In the genomic region with DNA sequence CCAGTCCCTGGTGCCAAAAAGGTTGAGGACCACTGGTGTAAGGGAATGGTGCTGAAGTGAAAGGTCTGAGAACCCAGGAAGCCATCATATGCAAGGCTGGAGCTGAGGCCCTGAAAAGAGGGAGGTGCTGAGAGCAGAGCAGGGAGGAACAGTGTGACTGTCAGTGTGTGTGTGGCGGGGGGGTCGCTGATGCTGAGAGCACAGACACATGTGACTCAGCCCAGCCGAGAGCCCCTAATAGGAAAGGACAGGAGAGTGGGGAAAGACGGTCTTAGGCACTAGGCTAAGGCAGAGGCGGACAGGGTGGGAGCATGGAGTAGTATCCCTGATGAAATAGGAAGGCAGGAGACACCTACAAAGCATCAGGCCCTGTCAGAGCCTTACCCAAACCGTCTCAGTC, we compare ENCODE assay signal across 11 cellular contexts. TPM values are rescaled to one million over a fixed set of nuclear protein-coding genes. Genes with fewer than 3 reads are reported as not detected.
DNase-seq lines count a peak whose midpoint lies in the region; TF ChIP-seq lines count a peak whose summit lies in the region.
"Had no signal": no experiment of that assay in that cellular context is flagged by ENCODE, and none has a peak within 500 bp of the region (broad histone marks: within the 10 kb centered on the region; RNA-seq: fewer than 3 reads in every experiment).

No MANE protein-coding gene starts in this region.

- peaks cover 13% of the 10 kb centered on the region for H3K4me1 ChIP-seq in PC-9 (replicated peaks; ENCODE audit: insufficient read depth)

- DNase-seq in T-helper 2 cell treated with Interferon-gamma antibody and Interleukin-4, amounts not matched to agents 5 μg/mL and 100 μg/mL, for 36 hours (ENCODE audit: low spot score) = no peak
- DNase-seq in T-helper 2 cell (no peak), PC-9 (no peak), endothelial cell (ENCODE audit: low spot score) (no peak), skeletal muscle cell (ENCODE audit: low read depth) (no peak), NCI-H1436 treated with DMSO at 0.1 percent for 48 hours (lab: John Stamatoyannopoulos, UW) (no peak), NCI-H146 treated with DMSO at 0.1 percent for 48 hours (lab: John Stamatoyannopoulos, UW; ENCODE audit: unreplicated experiment) (no peak), hepatic stellate cell (ENCODE audit: low spot score) (no peak)
- DNase-seq: NCI-H446 had no signal

- BruUV-seq in PC-9 (replicated peaks; lab: Mats Ljungman, UMichigan) = no TSS peak

- no peaks in the 10 kb centered on the region for H3K36me3 Mint-ChIP-seq in T-helper 2 cell treated with Interferon-gamma antibody and Interleukin-4, amounts not matched to agents 5 μg/mL and 100 μg/mL, for 36 hours (ENCODE audit: low read depth)
- no peaks in the 10 kb centered on the region for H3K36me3 Mint-ChIP-seq in endothelial cell (ENCODE audit: low read depth, unreplicated experiment)

- intact Hi-C loops in PC-9 (cut with micrococcal nuclease; ENCODE audit: unreplicated experiment) = loop anchor here (5.0 kb wide), 2 partner anchors 291 to 391 kb away; no protein-coding TSS in a partner anchor

- H3K4me3 ChIP-seq in PC-9 = peak overlapping the region; percentile 86; the same call in 1 of the 2 replicates
- peak overlapping the region; percentile 72 for H3K4me3 ChIP-seq in skeletal muscle cell (ENCODE audit: low read depth, low read length)

- H3K9me3 ChIP-seq in PC-9 (ENCODE audit: insufficient read depth, low read depth) = no peaks in the 10 kb centered on the region
- H3K9me3 ChIP-seq: adrenal gland had no signal

- H3K27ac ChIP-seq in PC-9 = no peak overlapping the region

- peak overlapping the region; percentile 51 for H3K27ac Mint-ChIP-seq in T-helper 2 cell treated with Interferon-gamma antibody and Interleukin-4, amounts not matched to agents 5 μg/mL and 100 μg/mL, for 36 hours
- H3K27ac Mint-ChIP-seq in endothelial cell (ENCODE audit: unreplicated experiment) = no peak overlapping the region

- H3K79me2 ChIP-seq in PC-9 (ENCODE audit: low read depth) = peaks cover 16% of the 10 kb centered on the region

- H3K9me2 ChIP-seq in PC-9 (ENCODE audit: insufficient read depth) = no peaks in the 10 kb centered on the region

- H3K36me3 ChIP-seq in PC-9 (ENCODE audit: low read depth) = peaks cover 11% of the 10 kb centered on the region; the same call in 1 of the 2 replicates
- H3K36me3 ChIP-seq: adrenal gland had no signal

- peaks cover 11% of the 10 kb centered on the region for H3F3A ChIP-seq in PC-9 (ENCODE audit: insufficient read depth, low read depth)

- peak overlapping the region; percentile 88; the same call in 1 of the 2 replicates for H2AFZ ChIP-seq in PC-9

- no peaks in the 10 kb centered on the region for H3K27me3 ChIP-seq in PC-9 (ENCODE audit: insufficient read depth, low read depth)
- H3K27me3 ChIP-seq: adrenal gland had no signal

- POLR2A ChIA-PET in PC-9 (lab: Charles Lee; ENCODE audit: unreplicated experiment) = no interaction called here

- no peaks in the 10 kb centered on the region for H3K9me3 Mint-ChIP-seq in T-helper 2 cell treated with Interferon-gamma antibody and Interleukin-4, amounts not matched to agents 5 μg/mL and 100 μg/mL, for 36 hours
- no peaks in the 10 kb centered on the region for H3K9me3 Mint-ChIP-seq in endothelial cell (ENCODE audit: unreplicated experiment)

- H3K27me3 Mint-ChIP-seq in T-helper 2 cell treated with Interferon-gamma antibody and Interleukin-4, amounts not matched to agents 5 μg/mL and 100 μg/mL, for 36 hours (ENCODE audit: low read depth) = peaks cover 12% of the 10 kb centered on the region
- H3K27me3 Mint-ChIP-seq in endothelial cell (ENCODE audit: unreplicated experiment) = peaks cover 15% of the 10 kb centered on the region

- CTCF ChIA-PET in PC-9 (lab: Charles Lee) = interaction anchor here (2.4 kb wide), 1 partner anchor 16 kb away, joined by 27 read pairs; a partner anchor contains a TSS

- peaks cover 6% of the 10 kb centered on the region for H3K4me1 Mint-ChIP-seq in T-helper 2 cell treated with Interferon-gamma antibody and Interleukin-4, amounts not matched to agents 5 μg/mL and 100 μg/mL, for 36 hours (ENCODE audit: low read depth)
- peaks cover 8% of the 10 kb centered on the region for H3K4me1 Mint-ChIP-seq in endothelial cell (ENCODE audit: unreplicated experiment)

- H4K20me1 ChIP-seq in PC-9 (ENCODE audit: insufficient read depth) = no peaks in the 10 kb centered on the region

- peak overlapping the region; percentile 51 for H3K4me3 Mint-ChIP-seq in T-helper 2 cell treated with Interferon-gamma antibody and Interleukin-4, amounts not matched to agents 5 μg/mL and 100 μg/mL, for 36 hours
- peak overlapping the region; percentile 43 for H3K4me3 Mint-ChIP-seq in endothelial cell (ENCODE audit: unreplicated experiment)

- peak overlapping the region; percentile 80 for H3K4me2 ChIP-seq in PC-9

- TF ChIP-seq CTCF in PC-9 (conservative IDR thresholded peaks at IDR 0.05) (no peak), endothelial cell (IDR thresholded peaks at IDR 0.05; ENCODE audit: unreplicated experiment) (no peak)

RNA-seq across cellular contexts. Expression of a gene that starts 1.2 kb away (rescaled TPM):
- total RNA-seq in PC-9 (2021) = 40.2 and 58.7 TPM in 2 replicates
- total RNA-seq in endothelial cell (ENCODE audit: unreplicated experiment) = 6.2 TPM

RNA-seq across cellular contexts. Expression of a gene that starts 17.0 kb away (rescaled TPM):
- 23.3 and 39.6 TPM in 2 replicates for total RNA-seq in PC-9 (2021)
- total RNA-seq in endothelial cell (ENCODE audit: unreplicated experiment) = 48.5 TPM

RNA-seq across cellular contexts. Expression of a gene that starts 25.7 kb away (rescaled TPM):
- total RNA-seq in PC-9 (2021) (not detected in 2 replicates), endothelial cell (ENCODE audit: unreplicated experiment) (0.67 TPM)
- total RNA-seq: HT1080 had no signal

RNA-seq across cellular contexts. Expression of a gene that starts 49.7 kb away (rescaled TPM):
- total RNA-seq in PC-9 (2021) = 2.0 and 2.3 TPM in 2 replicates
- 0.31 TPM for total RNA-seq in endothelial cell (ENCODE audit: unreplicated experiment)
- total RNA-seq: HT1080 had no signal
